26 cellular contexts compared by ENCODE assay signal in genomic region chr15:101539492-101539891, GRCh38.
"Had no signal": no experiment of that assay in that cellular context is flagged by ENCODE, and none has a peak within 500 bp of the region (broad histone marks: within the 10 kb centered on the region; RNA-seq: fewer than 3 reads in every experiment).

No MANE protein-coding gene starts in this region.

- H3K9me3 ChIP-seq: lower lobe of right lung, mucosa of descending colon, neutrophil, pancreas, prostate gland, SK-N-SH, suprapubic skin had no signal

- ATAC-seq: activated naive CD8-positive, alpha-beta T cell treated with anti-CD3 and anti-CD28 coated beads, Interleukin-2, amount 50 U/mL, for 24 hours; gastroesophageal sphincter; lower lobe of right lung; mucosa of descending colon; pancreas had no signal

- H3K4me3 ChIP-seq: gastroesophageal sphincter, lower lobe of right lung, mucosa of descending colon, pancreas, prostate gland, smooth muscle cell, suprapubic skin, tibial nerve had no signal

- H3K27me3 ChIP-seq: neutrophil, pancreas, tibial nerve had no signal

- H3K36me3 ChIP-seq: gastroesophageal sphincter, lower lobe of right lung, neutrophil, pancreas, prostate gland, suprapubic skin, tibial nerve had no signal

- DNase-seq: activated CD4-positive, alpha-beta T cell treated with anti-CD3 and anti-CD28 coated beads for 4 hours; activated CD4-positive, alpha-beta T cell treated with anti-CD3 and anti-CD28 coated beads, Interleukin-2, amount 50 U/mL, for 48 hours; activated naive CD8-positive, alpha-beta T cell treated with anti-CD3 and anti-CD28 coated beads, Interleukin-2, amount 50 U/mL, for 24 hours; activated T-cell treated with anti-CD3 and anti-CD28 coated beads, Interleukin-2, amount 50 U/mL, for 48 hours; amygdala; caudate nucleus; effector CD8-positive, alpha-beta T cell; hypothalamus; immature natural killer cell; lower lobe of right lung; mesenchymal stem cell; mucosa of descending colon; pancreas; retina; SK-N-SH; stimulated activated CD4-positive, alpha-beta T cell treated with anti-CD3 and anti-CD28 coated beads, Interleukin-15, amount 100 ng/mL, for 24 hours; stimulated activated naive CD4-positive, alpha-beta T cell; SW 1271; T-helper 9 cell had no signal

- H3K4me1 ChIP-seq: gastroesophageal sphincter, lower lobe of right lung, pancreas, prostate gland, suprapubic skin, tibial nerve had no signal

- H3K27ac ChIP-seq: gastroesophageal sphincter, lower lobe of right lung, neutrophil, pancreas, prostate gland, suprapubic skin, tibial nerve, VCaP had no signal
